Comparison of ENCODE assay signal across 20 cellular contexts in genomic region chr9:89096807-89097206, GRCh38.
DNase-seq lines count a peak whose midpoint lies in the region; ATAC-seq and TF ChIP-seq lines count a peak whose summit lies in the region.
"Had no signal": no experiment of that assay in that cellular context is flagged by ENCODE, and none has a peak within 500 bp of the region (broad histone marks: within the 10 kb centered on the region; RNA-seq: fewer than 3 reads in every experiment).

No MANE protein-coding gene starts in this region.

- in situ Hi-C loops in Panc1 (cut with HindIII; ENCODE audit: low pct_unique_long_range_greater_than_20kb, low sequenced_read_pairs): no loop called here

- H3K36me3 ChIP-seq in A673 (ENCODE audit: insufficient read depth, low read length, poor library complexity, severe bottlenecking) (no peaks in the 10 kb centered on the region), Panc1 (ENCODE audit: control insufficient read depth, insufficient read depth, low read length) (no peaks in the 10 kb centered on the region)

- ATAC-seq in Panc1 (no peak), HG02981 (IDR thresholded peaks at IDR 0.05; ENCODE audit: unreplicated experiment) (no peak)
- ATAC-seq: left cardiac atrium had no signal

- POLR2A ChIA-PET in A673 (lab: Charles Lee; ENCODE audit: low non-redundant PET) (interaction anchor here (0.7 kb wide), 1 partner anchor 560 kb away, joined by 20 read pairs; no protein-coding TSS in a partner anchor), Panc1 (lab: Charles Lee) (no interaction called here)

- no peaks in the 10 kb centered on the region for H3K4me1 ChIP-seq in A673 (ENCODE audit: insufficient read depth, low read length, poor library complexity, severe bottlenecking)
- no peaks in the 10 kb centered on the region for H3K4me1 ChIP-seq in Panc1 (ENCODE audit: control insufficient read depth, insufficient read depth, low read length)
- H3K4me1 ChIP-seq: Caco-2 had no signal

- H3K9me3 ChIP-seq in A673 (ENCODE audit: low read depth, low read length, poor library complexity, severe bottlenecking): no peaks in the 10 kb centered on the region
- H3K9me3 ChIP-seq in Panc1 (ENCODE audit: control insufficient read depth, insufficient read depth, low read depth, low read length): no peaks in the 10 kb centered on the region
- H3K9me3 ChIP-seq: Caco-2 had no signal

- no peaks in the 10 kb centered on the region for H3K27me3 ChIP-seq in A673 (replicated peaks; ENCODE audit: insufficient read depth, low read depth, low read length, poor library complexity)
- no peaks in the 10 kb centered on the region for H3K27me3 ChIP-seq in Panc1 (ENCODE audit: control insufficient read depth, insufficient read depth, low read length)

- BruUV-seq in A673 (replicated peaks; lab: Mats Ljungman, UMichigan) (no TSS peak), Panc1 (replicated peaks; lab: Mats Ljungman, UMichigan) (no TSS peak)

- H3K27ac ChIP-seq in A673 (ENCODE audit: low read depth, low read length, poor library complexity, severe bottlenecking): no peak overlapping the region
- no peak overlapping the region for H3K27ac ChIP-seq in Panc1 (ENCODE audit: low read length)
- H3K27ac ChIP-seq: skin epidermis, VCaP had no signal

- CTCF ChIA-PET in A673 (lab: Charles Lee): no interaction called here
- CTCF ChIA-PET in Panc1 (lab: Charles Lee): no interaction called here

- no peak overlapping the region for H3K4me3 ChIP-seq in A673 (ENCODE audit: low read depth, low read length, poor library complexity, severe bottlenecking)
- H3K4me3 ChIP-seq in GM12875 (ENCODE audit: low read depth, low read length): no peak overlapping the region
- no peak overlapping the region for H3K4me3 ChIP-seq in Panc1 (ENCODE audit: low read depth in 2 of 2, low read length in 2 of 2)
- H3K4me3 ChIP-seq in fibroblast of the aortic adventitia (ENCODE audit: low read depth, low read length): no peak overlapping the region
- H3K4me3 ChIP-seq: skin epidermis had no signal

- DNase-seq in A673 (ENCODE audit: low spot score) (no peak), Panc1 (ENCODE audit: low read depth, low spot score) (no peak), fibroblast of the aortic adventitia (ENCODE audit: low read depth) (no peak), GM19240 (ENCODE audit: insufficient read length, low spot score) (no peak), UCSD-AML1 (lab: John Stamatoyannopoulos, UW; ENCODE audit: unreplicated experiment) (no peak), D341Med (ENCODE audit: low spot score) (no peak)
- DNase-seq: activated CD4-positive, alpha-beta T cell treated with anti-CD3 and anti-CD28 coated beads, Interleukin-2, amount 50 U/mL, for 1 hour; activated naive CD4-positive, alpha-beta T cell treated with anti-CD3 and anti-CD28 coated beads, Interleukin-2, amount 50 U/mL, for 16 hours; amygdala; Caco-2; DND-41; Karpas-422; left cardiac atrium; NCI-H1694 treated with DMSO at 0.1 percent for 48 hours; NCI-H526; RPMI8226 had no signal

- TF ChIP-seq CTCF in A673 (conservative IDR thresholded peaks at IDR 0.05; ENCODE audit: low read depth, low read length) (peak; percentile 40), GM12875 (IDR thresholded peaks at IDR 0.05; ENCODE audit: borderline replicate concordance, insufficient read depth, low read depth, low read length) (0 out of 2 replicates have a peak, but pooled peaks have one; percentile 18), Panc1 (IDR thresholded peaks at IDR 0.05) (peak; percentile 19; the same call in 1 of the 2 replicates), fibroblast of the aortic adventitia (IDR thresholded peaks at IDR 0.05; ENCODE audit: insufficient read depth, low read length) (peak; percentile 2)

- intact Hi-C loops in A673 (cut with micrococcal nuclease; ENCODE audit: unreplicated experiment) (no loop called here), Panc1 (cut with micrococcal nuclease; ENCODE audit: unreplicated experiment) (no loop called here)
